In genomic region chr4:6720202-6720699, GRCh38 we compare ENCODE assay signal across 8 cellular contexts. TPM values are rescaled to one million over a fixed set of nuclear protein-coding genes. Genes with fewer than 3 reads are reported as not detected.
DNase-seq lines count a peak whose midpoint lies in the region; ATAC-seq and TF ChIP-seq lines count a peak whose summit lies in the region.

No MANE protein-coding gene starts in this region.

- no peak overlapping the region for H3K4me3 ChIP-seq in fibroblast of mammary gland (ENCODE audit: control insufficient read depth, low read depth, low read length)
- H3K4me3 ChIP-seq in stomach, result no peak overlapping the region

- H3K27ac ChIP-seq in stomach, result peak overlapping the region in 1 of 5 donors; percentile 12

- H3K4me1 Mint-ChIP-seq in activated T-helper 17 cell treated with anti-CD3 and anti-CD28 coated beads, Interleukin-2, amount 50 U/mL, for 72 hours, result peaks cover 12% of the 10 kb centered on the region
- peaks cover 36% of the 10 kb centered on the region for H3K4me1 Mint-ChIP-seq in neural crest cell

- intact Hi-C loops in stomach (cut with DNase I; ENCODE audit: low total_unique reads), result loop anchor here (5.0 to 10.0 kb wide), 2 partner anchors 65 to 157 kb away; partner anchors contain the start of gene KIAA0232

- H3K9me3 ChIP-seq in stomach, result no peaks in the 10 kb centered on the region

- TF ChIP-seq EP300 in Ishikawa (IDR thresholded peaks at IDR 0.05; ENCODE audit: borderline replicate concordance), result no peak
- no peak for TF ChIP-seq EP300 in stomach (IDR thresholded peaks at IDR 0.05)

- peaks cover 22% of the 10 kb centered on the region for H3K36me3 Mint-ChIP-seq in activated T-helper 17 cell treated with anti-CD3 and anti-CD28 coated beads, Interleukin-2, amount 50 U/mL, for 72 hours (ENCODE audit: low read depth)
- peaks cover 3% of the 10 kb centered on the region for H3K36me3 Mint-ChIP-seq in neural crest cell (ENCODE audit: low read depth)

- H3K4me3 Mint-ChIP-seq in activated T-helper 17 cell treated with anti-CD3 and anti-CD28 coated beads, Interleukin-2, amount 50 U/mL, for 72 hours, result peak overlapping the region; percentile 45
- H3K4me3 Mint-ChIP-seq in neural crest cell, result peak overlapping the region; percentile 88

- H3K4me1 ChIP-seq in stomach, result peaks cover 21 to 37% (median 29%) of the 10 kb centered on the region in 4 donors

- no peak for TF ChIP-seq POLR2A in stomach (IDR thresholded peaks at IDR 0.05)

- H3K27me3 ChIP-seq in stomach, result no peaks in the 10 kb centered on the region

- H3K27ac Mint-ChIP-seq in activated T-helper 17 cell treated with anti-CD3 and anti-CD28 coated beads, Interleukin-2, amount 50 U/mL, for 72 hours, result peak overlapping the region; percentile 59
- H3K27ac Mint-ChIP-seq in neural crest cell (ENCODE audit: unreplicated experiment), result peak overlapping the region; percentile 87

- TF ChIP-seq RAD21 in Ishikawa (IDR thresholded peaks at IDR 0.05; ENCODE audit: low read depth), result peak; percentile 100

- H3K27me3 Mint-ChIP-seq in activated T-helper 17 cell treated with anti-CD3 and anti-CD28 coated beads, Interleukin-2, amount 50 U/mL, for 72 hours, result no peaks in the 10 kb centered on the region
- peaks cover 6% of the 10 kb centered on the region for H3K27me3 Mint-ChIP-seq in neural crest cell (ENCODE audit: low read depth)

- DNase-seq in D341Med (ENCODE audit: low spot score) (peak; percentile 93), RPMI7951 (ENCODE audit: low read depth) (peak; percentile 68), fibroblast of mammary gland (ENCODE audit: low read depth) (peak; percentile 66), neural crest cell (ENCODE audit: low read depth, low spot score) (peak; percentile 99), stomach (peak; percentile 84)

- no peaks in the 10 kb centered on the region for H3K36me3 ChIP-seq in stomach

- peak; percentile 54 for ATAC-seq in activated T-helper 17 cell treated with anti-CD3 and anti-CD28 coated beads, Interleukin-2, amount 50 U/mL, for 72 hours (replicated peaks)
- no peak for ATAC-seq in HG02759 (IDR thresholded peaks at IDR 0.05; ENCODE audit: unreplicated experiment)

- TF ChIP-seq CTCF in fibroblast of mammary gland (conservative IDR thresholded peaks at IDR 0.05; ENCODE audit: control insufficient read depth, insufficient read depth, low read depth, low read length), result peak; percentile 90
- TF ChIP-seq CTCF in neural crest cell (conservative IDR thresholded peaks at IDR 0.05), result peak; percentile 99
- peak in 5 of 7 experiments; percentile 81 to 98 (median 93) for TF ChIP-seq CTCF in stomach (IDR thresholded peaks at IDR 0.05)

- 3 to 5% (median 4%) methylated on average over 14 of the region's 14 CpGs for WGBS in stomach, 5 donors

- H3K9me3 Mint-ChIP-seq in activated T-helper 17 cell treated with anti-CD3 and anti-CD28 coated beads, Interleukin-2, amount 50 U/mL, for 72 hours, result no peaks in the 10 kb centered on the region
- no peaks in the 10 kb centered on the region for H3K9me3 Mint-ChIP-seq in neural crest cell

TF ChIP-seq in Ishikawa, 13 proteins besides CTCF, POLR2A, EP300 and RAD21:
- TF ChIP-seq, protein P1, sequence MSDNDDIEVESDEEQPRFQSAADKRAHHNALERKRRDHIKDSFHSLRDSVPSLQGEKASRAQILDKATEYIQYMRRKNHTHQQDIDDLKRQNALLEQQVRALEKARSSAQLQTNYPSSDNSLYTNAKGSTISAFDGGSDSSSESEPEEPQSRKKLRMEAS (IDR thresholded peaks at IDR 0.05), result 0 out of 2 replicates have a peak, but pooled peaks have one; percentile 20
- TF ChIP-seq, protein P2, sequence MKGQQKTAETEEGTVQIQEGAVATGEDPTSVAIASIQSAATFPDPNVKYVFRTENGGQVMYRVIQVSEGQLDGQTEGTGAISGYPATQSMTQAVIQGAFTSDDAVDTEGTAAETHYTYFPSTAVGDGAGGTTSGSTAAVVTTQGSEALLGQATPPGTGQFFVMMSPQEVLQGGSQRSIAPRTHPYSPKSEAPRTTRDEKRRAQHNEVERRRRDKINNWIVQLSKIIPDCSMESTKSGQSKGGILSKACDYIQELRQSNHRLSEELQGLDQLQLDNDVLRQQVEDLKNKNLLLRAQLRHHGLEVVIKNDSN (IDR thresholded peaks at IDR 0.05), result no peak
- TF ChIP-seq CREB1 (IDR thresholded peaks at IDR 0.05; ENCODE audit: low read depth) (no peak), TCF12 (IDR thresholded peaks at IDR 0.05; ENCODE audit: low read depth) (peak; percentile 59; the same call in 1 of the 2 replicates), TAF1 (IDR thresholded peaks at IDR 0.05; ENCODE audit: low read depth) (no peak), ZBTB7A (IDR thresholded peaks at IDR 0.05; ENCODE audit: low read depth) (peak; percentile 96)
TF ChIP-seq in Ishikawa: peak in this region for 3.

RNA-seq across cellular contexts. Expression of gene BLOC1S4, which starts 4.3 kb away (rescaled TPM):
- 11.5 and 21.2 TPM in 2 replicates for total RNA-seq in RPMI7951 (2014; rRNA removed; shearing (Covaris generic))
- total RNA-seq in activated T-helper 17 cell treated with anti-CD3 and anti-CD28 coated beads, Interleukin-2, amount 50 U/mL, for 72 hours, result 10 to 100 TPM; 15.9 to 17.7 TPM
- total RNA-seq in neural crest cell (23.8 and 25.1 TPM in 2 replicates), stomach (10 to 100 TPM in 4 of 5 donors, 1 to 10 TPM in 1; 9.5 to 64.3 (median 31.5) TPM)
- 10 to 100 TPM in 1 of 3 donors, 1 to 10 TPM in 2; 8.4 to 13.1 (median 8.9) TPM for polyA plus RNA-seq in stomach

RNA-seq across cellular contexts. Expression of gene MRFAP1L1, which starts 10.6 kb away (rescaled TPM):
- total RNA-seq in RPMI7951 (2014; rRNA removed; shearing (Covaris generic)), result 53.2 and 61.4 TPM in 2 replicates
- total RNA-seq in activated T-helper 17 cell treated with anti-CD3 and anti-CD28 coated beads, Interleukin-2, amount 50 U/mL, for 72 hours, result 10 to 100 TPM; 35.8 to 53.6 TPM
- 70.4 and 74.0 TPM in 2 replicates for total RNA-seq in neural crest cell
- total RNA-seq in stomach, result 10 to 100 TPM in 4 of 5 donors, 1 to 10 TPM in 1; 2.3 to 60.7 (median 51.7) TPM
- polyA plus RNA-seq in stomach, result 10 to 100 TPM; 54.6 to 61.9 (median 57.3) TPM

RNA-seq across cellular contexts. Expression of gene S100P, which starts 26.6 kb away (rescaled TPM):
- total RNA-seq in RPMI7951 (2014; rRNA removed; shearing (Covaris generic)), result not detected in 2 replicates
- total RNA-seq in activated T-helper 17 cell treated with anti-CD3 and anti-CD28 coated beads, Interleukin-2, amount 50 U/mL, for 72 hours, result 1 to 10 TPM in 1 of 2 donors, under 1 TPM in 1; 0.87 to 2.5 TPM
- total RNA-seq in neural crest cell (not detected in 2 replicates), stomach (100 to 1,000 TPM in 2 of 5 donors, 10 to 100 TPM in 1, 1 to 10 TPM in 1, not detected in 1; 3.1 to 237 (median 93.3) TPM)
- polyA plus RNA-seq in stomach, result 1,000 to 10,000 TPM in 1 of 3 donors, 100 to 1,000 TPM in 2; 142 to 2,173 (median 337) TPM
